14 cellular contexts compared by ENCODE assay signal in genomic region chr22:31277741-31278642, GRCh38. TPM values are rescaled to one million over a fixed set of nuclear protein-coding genes. Genes with fewer than 3 reads are reported as not detected.
A peak's percentile ranks its signal among the peaks of the same experiment; 100 is the strongest.
DNase-seq lines count a peak whose midpoint lies in the region; ATAC-seq lines count a peak whose summit lies in the region.
"Had no signal": no experiment of that assay in that cellular context is flagged by ENCODE, and none has a peak within 500 bp of the region (broad histone marks: within the 10 kb centered on the region; RNA-seq: fewer than 3 reads in every experiment).

No MANE protein-coding gene starts in this region.

- H3K4me1 ChIP-seq in Karpas-422 (ENCODE audit: low read length): no peaks in the 10 kb centered on the region
- H3K4me1 ChIP-seq: left lung had no signal

- no peaks in the 10 kb centered on the region for H3K9me2 ChIP-seq in Karpas-422 (replicated peaks; ENCODE audit: insufficient read depth, low read length)

- peaks cover 23% of the 10 kb centered on the region for H3K36me3 ChIP-seq in Karpas-422 (ENCODE audit: insufficient read depth, low read length)

- no peak overlapping the region for H3K27ac ChIP-seq in Karpas-422 (ENCODE audit: low read length)
- H3K27ac ChIP-seq: brain microvascular endothelial cell had no signal

- CTCF ChIA-PET in activated CD4-positive, alpha-beta memory T cell treated with anti-CD3 and anti-CD28 coated beads, Interleukin-2, amount 10 ng/mL, durations not matched to agents 7 days and 5 days (lab: Charles Lee): interaction anchor here (0.7 to 1.7 kb wide), 2 partner anchors 13 to 66 kb away, joined by 3 to 5 read pairs; partner anchors contain the start of gene LIMK2

- H3K4me1 Mint-ChIP-seq in activated CD4-positive, alpha-beta T cell treated with anti-CD3 and anti-CD28 coated beads, Interleukin-2, amount 10 ng/mL, durations not matched to agents 24 days and 14 days: peaks cover 42% of the 10 kb centered on the region
- peaks cover 37% of the 10 kb centered on the region for H3K4me1 Mint-ChIP-seq in activated CD4-positive, alpha-beta memory T cell treated with anti-CD3 and anti-CD28 coated beads, Interleukin-2, amount 10 ng/mL, durations not matched to agents 7 days and 5 days
- H3K4me1 Mint-ChIP-seq in stimulated activated naive B cell treated with anti-CD40 and anti-IgM and Interleukin-4, amounts not matched to agents 10 μg/mL and 1 μg/mL and 100 μg/mL, for 72 hours: peaks cover 4 to 11% of the 10 kb centered on the region in 2 donors

- H3K9me3 Mint-ChIP-seq in activated CD4-positive, alpha-beta T cell treated with anti-CD3 and anti-CD28 coated beads, Interleukin-2, amount 10 ng/mL, durations not matched to agents 24 days and 14 days: no peaks in the 10 kb centered on the region
- H3K9me3 Mint-ChIP-seq in activated CD4-positive, alpha-beta memory T cell treated with anti-CD3 and anti-CD28 coated beads, Interleukin-2, amount 10 ng/mL, durations not matched to agents 7 days and 5 days: no peaks in the 10 kb centered on the region
- no peaks in the 10 kb centered on the region for H3K9me3 Mint-ChIP-seq in stimulated activated naive B cell treated with anti-CD40 and anti-IgM and Interleukin-4, amounts not matched to agents 10 μg/mL and 1 μg/mL and 100 μg/mL, for 72 hours

- H3K36me3 Mint-ChIP-seq in activated CD4-positive, alpha-beta T cell treated with anti-CD3 and anti-CD28 coated beads, Interleukin-2, amount 10 ng/mL, durations not matched to agents 24 days and 14 days (ENCODE audit: low read depth): peaks cover 64% of the 10 kb centered on the region
- peaks cover 78% of the 10 kb centered on the region for H3K36me3 Mint-ChIP-seq in activated CD4-positive, alpha-beta memory T cell treated with anti-CD3 and anti-CD28 coated beads, Interleukin-2, amount 10 ng/mL, durations not matched to agents 7 days and 5 days (ENCODE audit: low read depth)
- peaks cover 7 to 24% of the 10 kb centered on the region in 2 donors for H3K36me3 Mint-ChIP-seq in stimulated activated naive B cell treated with anti-CD40 and anti-IgM and Interleukin-4, amounts not matched to agents 10 μg/mL and 1 μg/mL and 100 μg/mL, for 72 hours

- no peaks in the 10 kb centered on the region for H3K9me3 ChIP-seq in Karpas-422 (ENCODE audit: low read length)
- H3K9me3 ChIP-seq: heart left ventricle, left lung had no signal

- DNase-seq in activated CD4-positive, alpha-beta T cell treated with anti-CD3 and anti-CD28 coated beads, Interleukin-2, amount 10 ng/mL, durations not matched to agents 24 days and 14 days: no peak
- no peak for DNase-seq in activated CD4-positive, alpha-beta T cell treated with anti-CD3 and anti-CD28 coated beads for 1 hour
- no peak for DNase-seq in activated CD4-positive, alpha-beta memory T cell treated with anti-CD3 and anti-CD28 coated beads, Interleukin-2, amount 10 ng/mL, durations not matched to agents 7 days and 5 days
- no peak for DNase-seq in left colon
- no peak for DNase-seq in stimulated activated naive B cell treated with anti-CD40 and anti-IgM and Interleukin-4, amounts not matched to agents 10 μg/mL and 1 μg/mL and 100 μg/mL, for 72 hours
- no peak for DNase-seq in Karpas-422
- DNase-seq: brain microvascular endothelial cell, heart left ventricle, NCI-H1694 treated with DMSO at 0.1 percent for 48 hours, NCI-H774, occipital lobe had no signal

- no peak overlapping the region for H2AFZ ChIP-seq in Karpas-422 (ENCODE audit: low read length)

- H3K27me3 Mint-ChIP-seq in activated CD4-positive, alpha-beta T cell treated with anti-CD3 and anti-CD28 coated beads, Interleukin-2, amount 10 ng/mL, durations not matched to agents 24 days and 14 days: no peaks in the 10 kb centered on the region
- H3K27me3 Mint-ChIP-seq in activated CD4-positive, alpha-beta memory T cell treated with anti-CD3 and anti-CD28 coated beads, Interleukin-2, amount 10 ng/mL, durations not matched to agents 7 days and 5 days: no peaks in the 10 kb centered on the region
- H3K27me3 Mint-ChIP-seq in stimulated activated naive B cell treated with anti-CD40 and anti-IgM and Interleukin-4, amounts not matched to agents 10 μg/mL and 1 μg/mL and 100 μg/mL, for 72 hours: no peaks in the 10 kb centered on the region

- H3K27me3 ChIP-seq in Karpas-422 (ENCODE audit: low read length): no peaks in the 10 kb centered on the region
- H3K27me3 ChIP-seq: brain microvascular endothelial cell, heart left ventricle, left lung had no signal

- ATAC-seq in left colon: peak; percentile 2
- ATAC-seq in stimulated activated naive B cell treated with anti-CD40 and anti-IgM and Interleukin-4, amounts not matched to agents 10 μg/mL and 1 μg/mL and 100 μg/mL, for 72 hours (replicated peaks): no peak
- ATAC-seq in esophagus mucosa: no peak
- no peak for ATAC-seq in HG03571 (IDR thresholded peaks at IDR 0.05; ENCODE audit: unreplicated experiment)
- ATAC-seq: heart left ventricle, left lung had no signal

- H3K9ac ChIP-seq in Karpas-422 (ENCODE audit: low read length): no peak overlapping the region

- no peak overlapping the region for H3K4me2 ChIP-seq in Karpas-422 (ENCODE audit: low read depth, low read length, poor library complexity, severe bottlenecking)

- H4K20me1 ChIP-seq in Karpas-422 (ENCODE audit: insufficient read depth, low read depth, low read length): no peaks in the 10 kb centered on the region

- POLR2A ChIA-PET in activated CD4-positive, alpha-beta memory T cell treated with anti-CD3 and anti-CD28 coated beads, Interleukin-2, amount 10 ng/mL, durations not matched to agents 7 days and 5 days (lab: Charles Lee): interaction anchor here (0.9 to 4.3 kb wide), 5 partner anchors 8 to 45 kb away, joined by 3 to 138 read pairs (median 4); partner anchors contain the start of gene PIK3IP1

- H3K4me3 Mint-ChIP-seq in activated CD4-positive, alpha-beta T cell treated with anti-CD3 and anti-CD28 coated beads, Interleukin-2, amount 10 ng/mL, durations not matched to agents 24 days and 14 days: peak overlapping the region; percentile 66
- H3K4me3 Mint-ChIP-seq in activated CD4-positive, alpha-beta memory T cell treated with anti-CD3 and anti-CD28 coated beads, Interleukin-2, amount 10 ng/mL, durations not matched to agents 7 days and 5 days: no peak overlapping the region
- H3K4me3 Mint-ChIP-seq in stimulated activated naive B cell treated with anti-CD40 and anti-IgM and Interleukin-4, amounts not matched to agents 10 μg/mL and 1 μg/mL and 100 μg/mL, for 72 hours: no peak overlapping the region

- H3K27ac Mint-ChIP-seq in activated CD4-positive, alpha-beta T cell treated with anti-CD3 and anti-CD28 coated beads, Interleukin-2, amount 10 ng/mL, durations not matched to agents 24 days and 14 days: peak overlapping the region; percentile 96
- peak overlapping the region; percentile 93 for H3K27ac Mint-ChIP-seq in activated CD4-positive, alpha-beta memory T cell treated with anti-CD3 and anti-CD28 coated beads, Interleukin-2, amount 10 ng/mL, durations not matched to agents 7 days and 5 days
- H3K27ac Mint-ChIP-seq in stimulated activated naive B cell treated with anti-CD40 and anti-IgM and Interleukin-4, amounts not matched to agents 10 μg/mL and 1 μg/mL and 100 μg/mL, for 72 hours: peak overlapping the region; percentile 69

- H3K79me2 ChIP-seq in Karpas-422 (ENCODE audit: low read length): no peaks in the 10 kb centered on the region

- no peak overlapping the region for H3K4me3 ChIP-seq in Karpas-422 (ENCODE audit: low read length)
- H3K4me3 ChIP-seq: heart left ventricle, left lung had no signal

- intact Hi-C loops in activated CD4-positive, alpha-beta T cell treated with anti-CD3 and anti-CD28 coated beads, Interleukin-2, amount 10 ng/mL, durations not matched to agents 24 days and 14 days (cut with micrococcal nuclease): no loop called here
- intact Hi-C loops in left colon (cut with DNase I, micrococcal nuclease): loop anchor here in 1 of 2 donors (10.0 kb wide), 1 partner anchor 63 kb away; the partner anchor contains the start of gene LIMK2

RNA-seq across cellular contexts. Expression of gene PIK3IP1, which starts 14.3 kb away (rescaled TPM):
- 12.4 TPM in 2 replicates for total RNA-seq in activated CD4-positive, alpha-beta T cell treated with anti-CD3 and anti-CD28 coated beads, Interleukin-2, amount 10 ng/mL, durations not matched to agents 24 days and 14 days
- total RNA-seq in activated CD4-positive, alpha-beta memory T cell treated with anti-CD3 and anti-CD28 coated beads, Interleukin-2, amount 10 ng/mL, durations not matched to agents 7 days and 5 days: 10 to 100 TPM; 56.4 to 57.8 TPM
- total RNA-seq in left colon (10 to 100 TPM in 1 of 2 donors, 1 to 10 TPM in 1; 8.1 to 21.9 TPM), esophagus mucosa (5.8 TPM)
- 17.9 and 25.3 TPM in 2 replicates for total RNA-seq in Karpas-422 (2014; rRNA removed; shearing (Covaris generic); ENCODE audit: low replicate concordance)
